ENCODE assay signal across 8 cellular contexts in the genomic region with DNA sequence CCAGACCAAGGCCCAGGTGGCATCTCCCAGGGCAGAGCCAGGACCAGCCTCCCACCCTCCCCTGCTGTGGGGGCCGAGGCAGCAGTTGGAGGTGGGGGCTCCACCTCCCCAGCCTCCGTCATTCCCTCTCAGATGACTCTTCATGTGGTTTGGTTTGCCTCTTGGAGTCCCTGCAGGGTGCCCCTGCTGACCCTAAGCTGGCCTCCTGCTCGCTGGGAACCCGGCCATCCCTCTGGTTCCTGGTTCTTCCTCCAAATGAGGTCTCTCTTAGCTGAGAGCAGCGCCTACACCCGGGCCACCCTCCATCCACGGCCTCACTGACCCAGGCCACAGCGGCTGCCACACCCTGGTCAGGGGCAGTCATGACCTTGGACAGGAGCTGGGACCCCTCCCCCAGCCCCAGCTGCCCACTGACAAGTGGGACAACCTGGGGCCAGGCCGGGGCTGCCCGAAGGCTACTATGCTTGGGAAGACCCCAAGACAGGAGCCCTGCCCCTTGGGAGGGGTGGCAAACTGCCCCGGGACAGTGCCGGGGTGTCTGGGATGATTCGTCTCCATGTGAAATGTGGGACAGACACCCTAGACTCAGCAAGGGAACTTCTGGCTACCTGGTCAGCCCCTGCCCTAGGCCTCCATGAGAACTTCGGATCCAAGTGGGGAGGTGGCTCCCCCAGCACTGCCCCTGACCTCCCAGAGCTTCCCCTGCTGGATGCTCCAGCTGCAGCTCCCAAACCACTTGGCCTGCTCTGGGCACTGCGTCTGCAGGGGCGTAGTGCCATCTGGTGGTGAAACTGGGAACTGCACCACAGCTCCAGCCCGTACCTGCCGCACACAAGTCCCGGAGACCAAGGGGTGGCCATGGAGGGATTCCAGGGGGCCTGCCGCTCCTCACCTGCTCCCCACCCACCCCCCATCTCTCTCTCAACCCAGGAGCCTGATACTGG.
DNase-seq lines count a peak whose midpoint lies in the region; ATAC-seq and TF ChIP-seq lines count a peak whose summit lies in the region.

No MANE protein-coding gene starts in this region.

- POLR2A ChIA-PET in BJ (lab: Charles Lee), result no interaction called here
- POLR2A ChIA-PET in HCT116 (lab: Charles Lee), result no interaction called here
- POLR2A ChIA-PET in activated CD4-positive, alpha-beta memory T cell treated with anti-CD3 and anti-CD28 coated beads, Interleukin-2, amount 10 ng/mL, durations not matched to agents 7 days and 5 days (lab: Charles Lee), result no interaction called here

- no peak overlapping the region for H3K27ac Mint-ChIP-seq in activated CD4-positive, alpha-beta memory T cell treated with anti-CD3 and anti-CD28 coated beads, Interleukin-2, amount 10 ng/mL, durations not matched to agents 7 days and 5 days
- no peak overlapping the region for H3K27ac Mint-ChIP-seq in memory B cell

- peak; percentile 93 for TF ChIP-seq RAD21 in HCT116 (IDR thresholded peaks at IDR 0.05; ENCODE audit: low read depth)

- RAD21 ChIA-PET in HCT116 (lab: Charles Lee; ENCODE audit: low non-redundant PET in 1 of 2, low total read pairs in 2 of 2, uncharacterized antibody in 2 of 2, unreplicated experiment in 2 of 2), result interaction anchor here (0.5 to 1.3 kb wide), 8 partner anchors 12 to 472 kb away, joined by 3 to 15 read pairs (median 3); partner anchors contain the start of gene SLC2A11 (in 1 of the 2)

- no peak overlapping the region for H3K4me3 ChIP-seq in BJ (ENCODE audit: low read depth, low read length)
- H3K4me3 ChIP-seq in HCT116 (replicated peaks in 1 of 2; ENCODE audit: low read depth in 1 of 2, low read length in 2 of 2), result no peak overlapping the region
- no peak overlapping the region for H3K4me3 ChIP-seq in effector memory CD4-positive, alpha-beta T cell (ENCODE audit: insufficient read depth, low read depth, low read length, poor library complexity, severe bottlenecking)

- BruUV-seq in HCT116 (replicated peaks; lab: Mats Ljungman, UMichigan), result no TSS peak

- CTCF ChIA-PET in BJ (lab: Yijun Ruan, JAX) (interaction anchor here (0.6 to 1.8 kb wide), 51 partner anchors 9 to 464 kb away, joined by 3 to 42 read pairs (median 4); no protein-coding TSS in a partner anchor), HCT116 (lab: Charles Lee) (interaction anchor here (0.7 to 1.8 kb wide), 22 partner anchors 9 to 427 kb away, joined by 3 to 29 read pairs (median 4); partner anchors contain the start of genes BCR, RAB36 and RSPH14)
- CTCF ChIA-PET in activated CD4-positive, alpha-beta memory T cell treated with anti-CD3 and anti-CD28 coated beads, Interleukin-2, amount 10 ng/mL, durations not matched to agents 7 days and 5 days (lab: Charles Lee), result interaction anchor here (0.6 to 1.6 kb wide), 21 partner anchors 8 to 426 kb away, joined by 3 to 9 read pairs (median 4); no protein-coding TSS in a partner anchor

- no peak overlapping the region; the same call in 1 of the 2 replicates for H3K27ac ChIP-seq in HCT116 (ENCODE audit: low read depth, low read length)
- H3K27ac ChIP-seq in effector memory CD4-positive, alpha-beta T cell (ENCODE audit: insufficient read depth, low read length, poor library complexity, severe bottlenecking), result no peak overlapping the region

- TF ChIP-seq CTCF in BJ (IDR thresholded peaks at IDR 0.05; ENCODE audit: insufficient read depth, low read depth, low read length) (peak; percentile 99), HCT116 (IDR thresholded peaks at IDR 0.05 in 2 of 3, conservative IDR thresholded peaks at IDR 0.05 in 1 of 3; ENCODE audit: borderline replicate concordance in 1 of 3, insufficient read depth in 1 of 3, low read depth in 2 of 3, low read length in 2 of 3) (peak; percentile 94 to 98 (median 96))

- no peak overlapping the region for H2AFZ ChIP-seq in HCT116 (ENCODE audit: low read depth, low read length, poor library complexity, severe bottlenecking)

- H3K27me3 ChIP-seq in BJ (ENCODE audit: control insufficient read depth, insufficient read depth, low read length) (peaks cover 2% of the 10 kb centered on the region; the same call in 1 of the 2 replicates), HCT116 (ENCODE audit: insufficient read depth, low read length) (no peaks in the 10 kb centered on the region)
- peaks cover 4% of the 10 kb centered on the region for H3K27me3 ChIP-seq in effector memory CD4-positive, alpha-beta T cell (replicated peaks; ENCODE audit: control insufficient read depth, insufficient read depth, low read length, poor library complexity, severe bottlenecking)

- no peaks in the 10 kb centered on the region for H3K27me3 Mint-ChIP-seq in activated CD4-positive, alpha-beta memory T cell treated with anti-CD3 and anti-CD28 coated beads, Interleukin-2, amount 10 ng/mL, durations not matched to agents 7 days and 5 days
- peaks cover 13% of the 10 kb centered on the region for H3K27me3 Mint-ChIP-seq in memory B cell

- 0 out of 2 replicates have a peak overlapping the region, but pooled peaks have one; percentile 7 for H3K4me2 ChIP-seq in HCT116 (ENCODE audit: low read length)

- no peaks in the 10 kb centered on the region for H3K36me3 ChIP-seq in BJ (ENCODE audit: control insufficient read depth, insufficient read depth, low read length)
- H3K36me3 ChIP-seq in HCT116 (ENCODE audit: control insufficient read depth in 1 of 2, insufficient read depth in 2 of 2, low read length in 2 of 2), result no peaks in the 10 kb centered on the region
- no peaks in the 10 kb centered on the region for H3K36me3 ChIP-seq in effector memory CD4-positive, alpha-beta T cell (ENCODE audit: control insufficient read depth, insufficient read depth, low read length)

- TF ChIP-seq POLR2A in HCT116 (IDR thresholded peaks at IDR 0.05; ENCODE audit: borderline replicate concordance, extremely low read depth, insufficient read depth, insufficient read length), result no peak

- H3K9me2 ChIP-seq in HCT116 (ENCODE audit: insufficient read depth), result no peaks in the 10 kb centered on the region

- no peaks in the 10 kb centered on the region for H4K20me1 ChIP-seq in HCT116 (ENCODE audit: insufficient read depth)

- no peaks in the 10 kb centered on the region for H3K4me1 ChIP-seq in HCT116 (ENCODE audit: control insufficient read depth in 1 of 2, insufficient read depth in 2 of 2, low read length in 2 of 2)
- H3K4me1 ChIP-seq in effector memory CD4-positive, alpha-beta T cell (ENCODE audit: control insufficient read depth, insufficient read depth, low read length, poor library complexity, severe bottlenecking), result no peaks in the 10 kb centered on the region

- no peaks in the 10 kb centered on the region for H3K4me1 Mint-ChIP-seq in activated CD4-positive, alpha-beta memory T cell treated with anti-CD3 and anti-CD28 coated beads, Interleukin-2, amount 10 ng/mL, durations not matched to agents 7 days and 5 days
- peaks cover 3% of the 10 kb centered on the region for H3K4me1 Mint-ChIP-seq in memory B cell

- no peak overlapping the region for H3K4me3 Mint-ChIP-seq in activated CD4-positive, alpha-beta memory T cell treated with anti-CD3 and anti-CD28 coated beads, Interleukin-2, amount 10 ng/mL, durations not matched to agents 7 days and 5 days
- H3K4me3 Mint-ChIP-seq in memory B cell, result no peak overlapping the region

- H3K9ac ChIP-seq in HCT116 (ENCODE audit: low read length), result no peak overlapping the region

- H3K36me3 Mint-ChIP-seq in activated CD4-positive, alpha-beta memory T cell treated with anti-CD3 and anti-CD28 coated beads, Interleukin-2, amount 10 ng/mL, durations not matched to agents 7 days and 5 days (ENCODE audit: low read depth), result no peaks in the 10 kb centered on the region
- no peaks in the 10 kb centered on the region for H3K36me3 Mint-ChIP-seq in memory B cell

- ATAC-seq in HCT116, result peak; percentile 95
- ATAC-seq in memory B cell (ENCODE audit: low read depth), result peak; percentile 91
- no peak for ATAC-seq in HG03378 (IDR thresholded peaks at IDR 0.05; ENCODE audit: unreplicated experiment)

- H3K9me3 Mint-ChIP-seq in activated CD4-positive, alpha-beta memory T cell treated with anti-CD3 and anti-CD28 coated beads, Interleukin-2, amount 10 ng/mL, durations not matched to agents 7 days and 5 days, result no peaks in the 10 kb centered on the region
- no peaks in the 10 kb centered on the region for H3K9me3 Mint-ChIP-seq in memory B cell

- intact Hi-C loops in HCT116 (cut with micrococcal nuclease), result loop anchor here (1.0 to 5.0 kb wide), 3 partner anchors 70 to 427 kb away; no protein-coding TSS in a partner anchor

- H3K9me3 ChIP-seq in HCT116 (ENCODE audit: control insufficient read depth in 1 of 2, insufficient read depth in 1 of 2, low read depth in 1 of 2, low read length in 2 of 2), result no peaks in the 10 kb centered on the region
- H3K9me3 ChIP-seq in effector memory CD4-positive, alpha-beta T cell (ENCODE audit: control insufficient read depth, low read length), result no peaks in the 10 kb centered on the region

- DNase-seq in BJ (ENCODE audit: low read depth) (no peak), HCT116 (ENCODE audit: low read depth, low spot score) (peak; percentile 61), NCI-H774 (lab: John Stamatoyannopoulos, UW) (peak; percentile 47), memory B cell (ENCODE audit: low spot score in 2 of 2) (peak; percentile 82 to 97)
- DNase-seq in activated CD4-positive, alpha-beta memory T cell treated with anti-CD3 and anti-CD28 coated beads, Interleukin-2, amount 10 ng/mL, durations not matched to agents 7 days and 5 days, result peak; percentile 82
- peak; percentile 53 to 63 (median 53) for DNase-seq in effector memory CD4-positive, alpha-beta T cell
- peak; percentile 77 for DNase-seq in stimulated activated CD8-positive, alpha-beta memory T cell treated with anti-CD3 and anti-CD28 coated beads, Interleukin-15, amount 100 ng/mL, for 1 hour (ENCODE audit: low read depth)

- no peaks in the 10 kb centered on the region for H3K79me2 ChIP-seq in HCT116 (ENCODE audit: insufficient read depth, low read length)

TF ChIP-seq in HCT116, 20 proteins besides CTCF, POLR2A, EP300 and RAD21 (continues in another document):
- TF ChIP-seq SRF (IDR thresholded peaks at IDR 0.05; ENCODE audit: low read depth), result no peak
- no peak for TF ChIP-seq SP1 (IDR thresholded peaks at IDR 0.05; ENCODE audit: low read depth)
- TF ChIP-seq POLR2AphosphoS5 (IDR thresholded peaks at IDR 0.05; ENCODE audit: low read depth, low read length), result no peak
